Comparison of ENCODE assay signal across 16 cellular contexts in the genomic region with DNA sequence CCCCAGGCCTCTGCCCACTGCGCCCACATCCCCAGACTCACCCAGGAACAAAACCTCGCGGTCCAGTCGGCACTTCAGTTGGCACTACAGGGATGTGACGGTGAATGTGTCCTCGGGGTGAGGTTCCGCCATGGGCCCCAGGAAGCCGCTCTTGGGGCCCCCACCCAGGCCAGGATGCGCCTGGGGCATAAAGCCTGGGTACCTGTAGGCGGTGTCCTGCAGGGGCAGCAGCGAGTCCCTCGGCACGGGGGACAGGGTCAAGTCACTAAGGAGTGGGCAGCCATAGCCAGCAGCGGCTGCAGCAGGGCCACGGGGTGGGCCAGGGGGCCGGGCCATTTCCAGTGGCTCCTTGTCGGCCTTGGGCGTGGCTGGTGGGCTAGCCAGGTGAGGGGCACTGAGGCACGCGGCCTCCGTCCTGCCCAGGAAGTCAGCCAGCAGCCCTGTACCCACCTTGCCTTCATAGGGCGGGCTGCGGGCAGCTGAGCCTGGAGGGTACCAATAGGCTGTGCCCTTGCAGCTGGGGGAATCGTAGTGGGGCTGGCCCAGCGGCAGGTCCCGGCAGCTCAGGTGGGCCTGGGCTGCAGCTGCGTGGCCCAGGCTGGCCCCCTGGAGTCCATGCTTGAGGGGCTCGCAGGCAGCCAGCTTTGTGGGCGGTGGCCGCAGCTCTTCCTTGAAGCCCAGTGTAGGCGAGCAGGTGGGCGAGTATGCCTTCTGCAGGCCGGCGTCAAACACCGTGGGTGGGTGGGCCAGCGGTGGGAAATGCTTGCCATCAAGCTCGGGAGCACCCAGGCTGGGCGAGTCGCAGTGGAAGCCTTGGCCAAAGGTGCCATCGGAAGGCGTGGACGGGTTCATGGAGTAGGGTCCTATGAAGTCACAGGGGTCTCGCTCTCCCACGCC. TPM values are rescaled to one million over a fixed set of nuclear protein-coding genes. Genes with fewer than 3 reads are reported as not detected.
DNase-seq lines count a peak whose midpoint lies in the region; ATAC-seq and TF ChIP-seq lines count a peak whose summit lies in the region.
"Had no signal": no experiment of that assay in that cellular context is flagged by ENCODE, and none has a peak within 500 bp of the region (broad histone marks: within the 10 kb centered on the region; RNA-seq: fewer than 3 reads in every experiment).

No MANE protein-coding gene starts in this region.

- ATAC-seq in Right ventricle myocardium inferior, result no peak
- no peak for ATAC-seq in Right ventricle myocardium superior (ENCODE audit: poor library complexity)
- no peak for ATAC-seq in activated CD4-positive, CD25-positive, alpha-beta regulatory T cell treated with anti-CD3 and anti-CD28 coated beads, Interleukin-2, amount 50 U/mL, for 24 hours
- no peak for ATAC-seq in HG03432 (IDR thresholded peaks at IDR 0.05; ENCODE audit: unreplicated experiment)

- H3K4me3 Mint-ChIP-seq in chondrocyte (ENCODE audit: unreplicated experiment), result no peak overlapping the region
- no peak overlapping the region for H3K4me3 Mint-ChIP-seq in type B pancreatic cell
- H3K4me3 Mint-ChIP-seq in activated CD4-positive, alpha-beta T cell treated with anti-CD3 and anti-CD28 coated beads, Interleukin-2, amount 10 ng/mL, durations not matched to agents 7 days and 5 days, result no peak overlapping the region
- H3K4me3 Mint-ChIP-seq: activated B cell treated with CpG ODN at 0.5 μM for 24 hours; activated T-cell treated with anti-CD3 and anti-CD28 coated beads, Interleukin-2, amount 50 U/mL, for 4 hours had no signal

- H3K4me1 Mint-ChIP-seq in chondrocyte (ENCODE audit: low read depth) (peaks cover 29% of the 10 kb centered on the region), type B pancreatic cell (ENCODE audit: unreplicated experiment) (peaks cover 19% of the 10 kb centered on the region)
- peaks cover 18% of the 10 kb centered on the region for H3K4me1 Mint-ChIP-seq in activated CD4-positive, alpha-beta T cell treated with anti-CD3 and anti-CD28 coated beads, Interleukin-2, amount 10 ng/mL, durations not matched to agents 7 days and 5 days

- intact Hi-C loops in Right ventricle myocardium inferior (cut with DNase I), result no loop called here
- intact Hi-C loops in Right ventricle myocardium superior (cut with DNase I), result no loop called here

- no peaks in the 10 kb centered on the region for H3K27me3 Mint-ChIP-seq in chondrocyte (ENCODE audit: low read depth)
- H3K27me3 Mint-ChIP-seq in type B pancreatic cell, result no peaks in the 10 kb centered on the region
- no peaks in the 10 kb centered on the region for H3K27me3 Mint-ChIP-seq in activated CD4-positive, alpha-beta T cell treated with anti-CD3 and anti-CD28 coated beads, Interleukin-2, amount 10 ng/mL, durations not matched to agents 7 days and 5 days
- H3K27me3 Mint-ChIP-seq: activated B cell treated with CpG ODN at 0.5 μM for 24 hours had no signal

- no peaks in the 10 kb centered on the region for H3K27me3 ChIP-seq in muscle layer of colon (ENCODE audit: control insufficient read depth in 1 of 2, insufficient read depth in 2 of 2, low read length in 2 of 2)

- H3K4me1 ChIP-seq in muscle layer of colon (ENCODE audit: insufficient read depth, low read length), result peaks cover 50% of the 10 kb centered on the region
- H3K4me1 ChIP-seq: HAP-1 had no signal

- no peak overlapping the region for H3K4me3 ChIP-seq in muscle layer of colon (ENCODE audit: low read depth in 1 of 2, low read length in 2 of 2)
- H3K4me3 ChIP-seq: HAP-1, skin epidermis had no signal

- H3K27ac ChIP-seq in muscle layer of colon (ENCODE audit: low read depth, low read length), result peak overlapping the region; percentile 73

- no peak overlapping the region for H3K27ac Mint-ChIP-seq in chondrocyte (ENCODE audit: unreplicated experiment)
- H3K27ac Mint-ChIP-seq in type B pancreatic cell, result peak overlapping the region; percentile 21
- H3K27ac Mint-ChIP-seq in activated CD4-positive, alpha-beta T cell treated with anti-CD3 and anti-CD28 coated beads, Interleukin-2, amount 10 ng/mL, durations not matched to agents 7 days and 5 days, result no peak overlapping the region
- H3K27ac Mint-ChIP-seq: activated B cell treated with CpG ODN at 0.5 μM for 24 hours had no signal

- DNase-seq in Right ventricle myocardium inferior (ENCODE audit: missing footprints) (peak; percentile 53), Right ventricle myocardium superior (no peak), chondrocyte (ENCODE audit: low spot score) (no peak), type B pancreatic cell (ENCODE audit: extremely low spot score, unreplicated experiment) (no peak)
- no peak for DNase-seq in activated CD4-positive, alpha-beta T cell treated with anti-CD3 and anti-CD28 coated beads, Interleukin-2, amount 10 ng/mL, durations not matched to agents 7 days and 5 days
- DNase-seq: activated B cell treated with CpG ODN at 0.5 μM for 24 hours; activated T-cell treated with anti-CD3 and anti-CD28 coated beads, Interleukin-2, amount 50 U/mL, for 4 hours; IMR-90; NCI-H187 treated with DMSO at 0.1 percent for 48 hours; NCI-H82; SIG-M5 had no signal

- peak; percentile 48 for TF ChIP-seq CTCF in chondrocyte (IDR thresholded peaks at IDR 0.05)
- peak; percentile 36 for TF ChIP-seq CTCF in type B pancreatic cell (conservative IDR thresholded peaks at IDR 0.05)

- H3K9ac ChIP-seq in muscle layer of colon (ENCODE audit: low read length), result no peak overlapping the region

- H3K36me3 Mint-ChIP-seq in chondrocyte (ENCODE audit: low read depth), result peaks cover 20% of the 10 kb centered on the region
- peaks cover 3% of the 10 kb centered on the region for H3K36me3 Mint-ChIP-seq in type B pancreatic cell
- peaks cover 2% of the 10 kb centered on the region for H3K36me3 Mint-ChIP-seq in activated CD4-positive, alpha-beta T cell treated with anti-CD3 and anti-CD28 coated beads, Interleukin-2, amount 10 ng/mL, durations not matched to agents 7 days and 5 days (ENCODE audit: low read depth)

- H3K9me3 Mint-ChIP-seq in chondrocyte (ENCODE audit: low read depth), result no peaks in the 10 kb centered on the region
- no peaks in the 10 kb centered on the region for H3K9me3 Mint-ChIP-seq in type B pancreatic cell
- no peaks in the 10 kb centered on the region for H3K9me3 Mint-ChIP-seq in activated CD4-positive, alpha-beta T cell treated with anti-CD3 and anti-CD28 coated beads, Interleukin-2, amount 10 ng/mL, durations not matched to agents 7 days and 5 days
- H3K9me3 Mint-ChIP-seq: activated B cell treated with CpG ODN at 0.5 μM for 24 hours; activated T-cell treated with anti-CD3 and anti-CD28 coated beads, Interleukin-2, amount 50 U/mL, for 4 hours had no signal

- CTCF ChIA-PET in activated CD4-positive, alpha-beta T cell treated with anti-CD3 and anti-CD28 coated beads, Interleukin-2, amount 10 ng/mL, durations not matched to agents 7 days and 5 days (lab: Charles Lee), result interaction anchor here (0.9 to 1.9 kb wide), 3 partner anchors 10 to 105 kb away, joined by 4 to 5 read pairs (median 5); no protein-coding TSS in a partner anchor

- POLR2A ChIA-PET in activated CD4-positive, alpha-beta T cell treated with anti-CD3 and anti-CD28 coated beads, Interleukin-2, amount 10 ng/mL, durations not matched to agents 7 days and 5 days (lab: Charles Lee), result interaction anchor here (0.6 kb wide), 1 partner anchor 630 kb away, joined by 4 read pairs; no protein-coding TSS in a partner anchor

- no peaks in the 10 kb centered on the region for H3K9me3 ChIP-seq in muscle layer of colon (ENCODE audit: low read length)
- H3K9me3 ChIP-seq: HAP-1 had no signal

- peaks cover 19% of the 10 kb centered on the region for H3K36me3 ChIP-seq in muscle layer of colon (ENCODE audit: insufficient read depth, low read length)
- H3K36me3 ChIP-seq: HAP-1 had no signal

RNA-seq across cellular contexts. Expression of a gene that starts 56.5 kb away (rescaled TPM):
- 51.2 TPM for total RNA-seq in Right ventricle myocardium inferior
- total RNA-seq in Right ventricle myocardium superior, result 47.4 TPM
- 61.6 to 86.7 TPM (median 61.8 TPM) in 3 replicates for total RNA-seq in chondrocyte
- total RNA-seq in type B pancreatic cell (ENCODE audit: low replicate concordance), result 49.3 and 61.0 TPM in 2 replicates
- 10 to 100 TPM; 15.3 to 19.3 TPM for total RNA-seq in activated CD4-positive, alpha-beta T cell treated with anti-CD3 and anti-CD28 coated beads, Interleukin-2, amount 10 ng/mL, durations not matched to agents 7 days and 5 days

RNA-seq across cellular contexts. Expression of a gene that starts 57.5 kb away (rescaled TPM):
- 57.3 TPM for total RNA-seq in Right ventricle myocardium inferior
- 49.3 TPM for total RNA-seq in Right ventricle myocardium superior
- 114 to 136 TPM (median 128 TPM) in 3 replicates for total RNA-seq in chondrocyte
- total RNA-seq in type B pancreatic cell (ENCODE audit: low replicate concordance), result 113 and 123 TPM in 2 replicates
- 100 to 1,000 TPM; 137 to 143 TPM for total RNA-seq in activated CD4-positive, alpha-beta T cell treated with anti-CD3 and anti-CD28 coated beads, Interleukin-2, amount 10 ng/mL, durations not matched to agents 7 days and 5 days
